8 cellular contexts compared by ENCODE assay signal in genomic region chr3:100463002-100463401, GRCh38. TPM values are rescaled to one million over a fixed set of nuclear protein-coding genes. Genes with fewer than 3 reads are reported as not detected.
DNase-seq lines count a peak whose midpoint lies in the region; ATAC-seq, FAIRE-seq and TF ChIP-seq lines count a peak whose summit lies in the region.

No MANE protein-coding gene starts in this region.

- intact Hi-C loops in ovary (cut with DNase I): loop anchor here in 1 of 4 donors (5.0 kb wide), 1 partner anchor 129 kb away; no protein-coding TSS in a partner anchor

- DNase-seq in Caki2 (ENCODE audit: low read depth) (peak; percentile 33), NCI-H1417 (lab: John Stamatoyannopoulos, UW) (peak; percentile 31 to 77 (median 56)), foreskin melanocyte (peak; percentile 38), ovary (peak in 1 of 5 donors; percentile 28)
- no peak for DNase-seq in stimulated activated CD4-positive, alpha-beta T cell treated with anti-CD3 and anti-CD28 coated beads, Interleukin-1b, Interleukin-23, amount 100 ng/mL, for 48 hours

- H3K27ac ChIP-seq in ovary: no peak overlapping the region

- no peaks in the 10 kb centered on the region for H3K36me3 ChIP-seq in ovary

- no peak for TF ChIP-seq EP300 in ovary (IDR thresholded peaks at IDR 0.05)

- no peaks in the 10 kb centered on the region for H3K9me3 ChIP-seq in ovary

- WGBS in ovary, 3 donors: 0 to 2% (median 1%) methylated on average over 3 of the region's 3 CpGs

- H3K4me1 ChIP-seq in ovary (ENCODE audit: insufficient read depth): no peaks in the 10 kb centered on the region

- peak; percentile 74 for FAIRE-seq in TTC549 (lab: Jason Lieb, UNC)

- H3K27me3 ChIP-seq in ovary: no peaks in the 10 kb centered on the region

- in situ Hi-C loops in Caki2 (cut with HindIII; ENCODE audit: low pct_unique_long_range_greater_than_20kb, low sequenced_read_pairs): no loop called here

- peak; percentile 75 for ATAC-seq in GM18858 (IDR thresholded peaks at IDR 0.05; ENCODE audit: unreplicated experiment)
- peak; percentile 88 for ATAC-seq in HG02938 (IDR thresholded peaks at IDR 0.05; ENCODE audit: unreplicated experiment)

- peak; percentile 16 to 35 (median 32) for TF ChIP-seq CTCF in ovary (IDR thresholded peaks at IDR 0.05)

- H3K4me3 ChIP-seq in ovary: no peak overlapping the region

- TF ChIP-seq POLR2A in ovary (IDR thresholded peaks at IDR 0.05): no peak

RNA-seq across cellular contexts. Expression of gene TMEM45A, which starts 29.4 kb away (rescaled TPM):
- 13.0 and 24.5 TPM in 2 replicates for total RNA-seq in Caki2 (2014; rRNA removed; shearing (Covaris generic); ENCODE audit: low replicate concordance)
- total RNA-seq in ovary: 10 to 100 TPM in 2 of 7 donors, 1 to 10 TPM in 5; 6.1 to 21.5 (median 9.0) TPM
- polyA plus RNA-seq in ovary: 10 to 100 TPM; 11.8 to 72.0 TPM
